ENCODE assay signal across 1 cellular context in genomic region chr15:101207867-101208288, GRCh38.
TF ChIP-seq lines count a peak whose summit lies in the region.

No MANE protein-coding gene starts in this region.

TF ChIP-seq in A549, 52 proteins besides CTCF, POLR2A, EP300 and RAD21 (continued from another document):
- TF ChIP-seq HMGXB4 (CRISPR knock-in tag; IDR thresholded peaks at IDR 0.05; ENCODE audit: borderline replicate concordance), result no peak
- no peak for TF ChIP-seq MAX (IDR thresholded peaks at IDR 0.05)
- TF ChIP-seq FOXS1 (CRISPR knock-in tag; IDR thresholded peaks at IDR 0.05), result no peak
- TF ChIP-seq FOSL2 (IDR thresholded peaks at IDR 0.05), result no peak
- TF ChIP-seq FOSL2 (CRISPR knock-in tag; IDR thresholded peaks at IDR 0.05), result no peak
- no peak for TF ChIP-seq SMC3 (IDR thresholded peaks at IDR 0.05)
- no peak for TF ChIP-seq CBX2 (IDR thresholded peaks at IDR 0.05; ENCODE audit: borderline replicate concordance, low read depth)
- no peak for TF ChIP-seq NFE2L2 (conservative IDR thresholded peaks at IDR 0.05; ENCODE audit: low read length)
- no peak for TF ChIP-seq KDM5A (IDR thresholded peaks at IDR 0.05)
- no peak for TF ChIP-seq EHF (CRISPR knock-in tag; IDR thresholded peaks at IDR 0.05)
TF ChIP-seq in A549: peak in this region for 0.
